Comparison of ENCODE assay signal across 15 cellular contexts in genomic region chr1:228354390-228355320, GRCh38.
"Had no signal": no experiment of that assay in that cellular context is flagged by ENCODE, and none has a peak within 500 bp of the region (broad histone marks: within the 10 kb centered on the region; RNA-seq: fewer than 3 reads in every experiment).

No MANE protein-coding gene starts in this region.

- ATAC-seq: activated T-helper 17 cell treated with anti-CD3 and anti-CD28 coated beads, Interleukin-2, amount 50 U/mL, for 72 hours; natural killer cell; upper lobe of right lung had no signal

- H3K27ac Mint-ChIP-seq: activated naive CD4-positive, alpha-beta T cell treated with anti-CD3 and anti-CD28 coated beads, Interleukin-2, amount 10 ng/mL, durations not matched to agents 7 days and 5 days; activated T-helper 17 cell treated with anti-CD3 and anti-CD28 coated beads, Interleukin-2, amount 50 U/mL, for 72 hours; memory B cell; natural killer cell; stimulated activated naive CD8-positive, alpha-beta T cell treated with anti-CD3 and anti-CD28 coated beads, Interleukin-15, Interleukin-2, amounts not matched to agents 100 ng/mL and 50 ng/mL, for 24 hours; T-helper 1 cell treated with Interleukin-12 subunit alpha and Interleukin-12 subunit beta and Interleukin-4 antibody, amounts not matched to agents 30 μg/mL and 1 μg/mL, for 36 hours had no signal

- H3K9me3 Mint-ChIP-seq: activated naive CD4-positive, alpha-beta T cell treated with anti-CD3 and anti-CD28 coated beads, Interleukin-2, amount 10 ng/mL, durations not matched to agents 7 days and 5 days; activated T-helper 17 cell treated with anti-CD3 and anti-CD28 coated beads, Interleukin-2, amount 50 U/mL, for 72 hours; central memory CD8-positive, alpha-beta T cell; memory B cell; natural killer cell; stimulated activated naive CD8-positive, alpha-beta T cell treated with anti-CD3 and anti-CD28 coated beads, Interleukin-15, Interleukin-2, amounts not matched to agents 100 ng/mL and 50 ng/mL, for 24 hours; T-helper 1 cell treated with Interleukin-12 subunit alpha and Interleukin-12 subunit beta and Interleukin-4 antibody, amounts not matched to agents 30 μg/mL and 1 μg/mL, for 36 hours had no signal

- H3K27me3 ChIP-seq: adrenal gland, upper lobe of right lung had no signal

- H3K4me3 ChIP-seq: adrenal gland, upper lobe of right lung had no signal

- H3K9me3 ChIP-seq: adrenal gland, upper lobe of right lung had no signal

- H3K36me3 Mint-ChIP-seq: activated naive CD4-positive, alpha-beta T cell treated with anti-CD3 and anti-CD28 coated beads, Interleukin-2, amount 10 ng/mL, durations not matched to agents 7 days and 5 days; natural killer cell had no signal

- H3K36me3 ChIP-seq: adrenal gland, upper lobe of right lung had no signal

- DNase-seq: activated CD4-positive, alpha-beta T cell treated with anti-CD3 and anti-CD28 coated beads, Interleukin-2, amount 50 U/mL, for 1 hour; activated CD4-positive, CD25-positive, alpha-beta regulatory T cell; activated naive CD4-positive, alpha-beta T cell treated with anti-CD3 and anti-CD28 coated beads, Interleukin-2, amount 10 ng/mL, durations not matched to agents 7 days and 5 days; activated T-cell treated with anti-CD3 and anti-CD28 coated beads for 4 hours; effector memory CD4-positive, alpha-beta T cell; erythroblast; natural killer cell; stimulated activated CD4-positive, alpha-beta T cell treated with anti-CD3 and anti-CD28 coated beads, Interleukin-2, amount 100 ng/mL, for 48 hours; upper lobe of right lung had no signal

- H3K4me1 Mint-ChIP-seq: activated naive CD4-positive, alpha-beta T cell treated with anti-CD3 and anti-CD28 coated beads, Interleukin-2, amount 10 ng/mL, durations not matched to agents 7 days and 5 days; activated T-helper 17 cell treated with anti-CD3 and anti-CD28 coated beads, Interleukin-2, amount 50 U/mL, for 72 hours; memory B cell had no signal

- H3K27me3 Mint-ChIP-seq: activated naive CD4-positive, alpha-beta T cell treated with anti-CD3 and anti-CD28 coated beads, Interleukin-2, amount 10 ng/mL, durations not matched to agents 7 days and 5 days; activated T-helper 17 cell treated with anti-CD3 and anti-CD28 coated beads, Interleukin-2, amount 50 U/mL, for 72 hours; central memory CD8-positive, alpha-beta T cell; stimulated activated naive CD8-positive, alpha-beta T cell treated with anti-CD3 and anti-CD28 coated beads, Interleukin-15, Interleukin-2, amounts not matched to agents 100 ng/mL and 50 ng/mL, for 24 hours had no signal

- H3K27ac ChIP-seq: adrenal gland, upper lobe of right lung had no signal

- H3K4me3 Mint-ChIP-seq: activated naive CD4-positive, alpha-beta T cell treated with anti-CD3 and anti-CD28 coated beads, Interleukin-2, amount 10 ng/mL, durations not matched to agents 7 days and 5 days; activated T-helper 17 cell treated with anti-CD3 and anti-CD28 coated beads, Interleukin-2, amount 50 U/mL, for 72 hours; central memory CD8-positive, alpha-beta T cell; memory B cell; natural killer cell; stimulated activated naive CD8-positive, alpha-beta T cell treated with anti-CD3 and anti-CD28 coated beads, Interleukin-15, Interleukin-2, amounts not matched to agents 100 ng/mL and 50 ng/mL, for 24 hours; T-helper 1 cell treated with Interleukin-12 subunit alpha and Interleukin-12 subunit beta and Interleukin-4 antibody, amounts not matched to agents 30 μg/mL and 1 μg/mL, for 36 hours had no signal
